ENCODE assay signal across 8 cellular contexts in genomic region chr10:32210306-32211045, GRCh38.
DNase-seq lines count a peak whose midpoint lies in the region; ATAC-seq and TF ChIP-seq lines count a peak whose summit lies in the region.

No MANE protein-coding gene starts in this region.

- H3K27me3 ChIP-seq in HL-60 (ENCODE audit: insufficient read depth, poor library complexity, severe bottlenecking), result no peaks in the 10 kb centered on the region

- peak; percentile 30 for DNase-seq in DMS53 treated with DMSO at 0.1 percent for 48 hours (lab: John Stamatoyannopoulos, UW; ENCODE audit: unreplicated experiment)
- DNase-seq in HL-60 (ENCODE audit: low read depth in 1 of 2, low spot score in 1 of 2), result peak in 1 of 2 experiments; percentile 44
- peak; percentile 43 for DNase-seq in SW480 (ENCODE audit: low spot score)
- no peak for DNase-seq in left cardiac atrium
- DNase-seq in stimulated activated effector memory CD8-positive, alpha-beta T cell treated with anti-CD3 and anti-CD28 coated beads, Interleukin-12 subunit alpha, Interleukin-12 subunit beta, amount 100 ng/mL, for 72 hours (ENCODE audit: low spot score in 2 of 2), result no peak
- no peak for DNase-seq in RPMI8226
- no peak for DNase-seq in DMS153 (lab: John Stamatoyannopoulos, UW)
- DNase-seq in NCI-H1105 (lab: John Stamatoyannopoulos, UW), result no peak

- peak; percentile 55 for TF ChIP-seq CTCF in HL-60 (IDR thresholded peaks at IDR 0.05; ENCODE audit: insufficient read depth, low read length)

- H3K4me3 ChIP-seq in HL-60 (replicated peaks; ENCODE audit: insufficient read depth, low read length), result no peak overlapping the region

- H3K27ac ChIP-seq in HL-60 (replicated peaks), result no peak overlapping the region

- intact Hi-C loops in left cardiac atrium (cut with DNase I), result loop anchor here (10.0 kb wide), 1 partner anchor 346 kb away; no protein-coding TSS in a partner anchor

- H3K36me3 Mint-ChIP-seq in stimulated activated effector memory CD8-positive, alpha-beta T cell treated with anti-CD3 and anti-CD28 coated beads, Interleukin-12 subunit alpha, Interleukin-12 subunit beta, amount 100 ng/mL, for 72 hours, result no peaks in the 10 kb centered on the region

- H3K4me1 Mint-ChIP-seq in stimulated activated effector memory CD8-positive, alpha-beta T cell treated with anti-CD3 and anti-CD28 coated beads, Interleukin-12 subunit alpha, Interleukin-12 subunit beta, amount 100 ng/mL, for 72 hours, result no peaks in the 10 kb centered on the region

- no peaks in the 10 kb centered on the region for H3K9me3 Mint-ChIP-seq in stimulated activated effector memory CD8-positive, alpha-beta T cell treated with anti-CD3 and anti-CD28 coated beads, Interleukin-12 subunit alpha, Interleukin-12 subunit beta, amount 100 ng/mL, for 72 hours

- peak; percentile 65 to 68 for ATAC-seq in left cardiac atrium
- peak; percentile 40 for ATAC-seq in stimulated activated effector memory CD8-positive, alpha-beta T cell treated with anti-CD3 and anti-CD28 coated beads, Interleukin-12 subunit alpha, Interleukin-12 subunit beta, amount 100 ng/mL, for 72 hours

- no peak overlapping the region for H3K4me3 Mint-ChIP-seq in stimulated activated effector memory CD8-positive, alpha-beta T cell treated with anti-CD3 and anti-CD28 coated beads, Interleukin-12 subunit alpha, Interleukin-12 subunit beta, amount 100 ng/mL, for 72 hours

- no peak overlapping the region for H3K27ac Mint-ChIP-seq in stimulated activated effector memory CD8-positive, alpha-beta T cell treated with anti-CD3 and anti-CD28 coated beads, Interleukin-12 subunit alpha, Interleukin-12 subunit beta, amount 100 ng/mL, for 72 hours

Comparison
In these comparisons a context has a peak if more than half of its experiments do, and no peak if none do; other contexts are left out.
1. DNase-seq: peak in DMS53 treated with DMSO at 0.1 percent for 48 hours (single experiment) and SW480 (single experiment); none in left cardiac atrium (single experiment), stimulated activated effector memory CD8-positive, alpha-beta T cell treated with anti-CD3 and anti-CD28 coated beads, Interleukin-12 subunit alpha, Interleukin-12 subunit beta, amount 100 ng/mL, for 72 hours (0 of 2), RPMI8226 (single experiment), DMS153 (single experiment) and NCI-H1105 (single experiment).